14 cellular contexts compared by ENCODE assay signal in the genomic region with DNA sequence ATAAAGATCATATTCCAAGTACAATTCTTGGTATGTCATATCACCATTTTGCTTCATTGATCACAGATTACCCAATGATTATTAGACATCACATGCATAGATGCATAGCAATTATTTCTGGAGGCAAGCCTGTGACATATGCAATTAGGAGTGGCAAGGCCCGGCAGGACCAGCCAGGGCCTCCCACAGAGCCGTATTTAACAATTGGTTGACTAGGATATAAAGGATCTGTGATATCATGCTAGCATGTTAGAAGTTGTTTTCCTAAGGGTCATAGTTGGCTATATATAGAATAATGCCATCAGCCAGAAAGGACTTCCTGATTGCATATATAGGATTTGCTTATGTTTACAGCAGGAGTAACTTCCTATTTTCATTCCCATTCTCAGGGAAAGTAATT.
DNase-seq lines count a peak whose midpoint lies in the region; ATAC-seq, FAIRE-seq and TF ChIP-seq lines count a peak whose summit lies in the region.
"Had no signal": no experiment of that assay in that cellular context is flagged by ENCODE, and none has a peak within 500 bp of the region (broad histone marks: within the 10 kb centered on the region; RNA-seq: fewer than 3 reads in every experiment).

No MANE protein-coding gene starts in this region.

- no peak overlapping the region for H2AFZ ChIP-seq in keratinocyte (ENCODE audit: control insufficient read depth, low read length)

- dilution Hi-C loops in keratinocyte (cut with MboI; ENCODE audit: extremely low pct_ligation_motif_present, low sequenced_read_pairs), result no loop called here

- H3K79me2 ChIP-seq in keratinocyte (ENCODE audit: control insufficient read depth, insufficient read depth, low read length), result no peaks in the 10 kb centered on the region

- no peak overlapping the region for H3K4me2 ChIP-seq in keratinocyte (ENCODE audit: control insufficient read depth, extremely low read depth, insufficient read depth, low read depth, low read length)
- H3K4me2 ChIP-seq: A549 had no signal

- H3K36me3 ChIP-seq in keratinocyte (ENCODE audit: control insufficient read depth in 2 of 2, extremely low read depth in 1 of 2, insufficient read depth in 2 of 2, low read length in 2 of 2), result no peaks in the 10 kb centered on the region

- H4K20me1 ChIP-seq in keratinocyte (ENCODE audit: control insufficient read depth, extremely low read depth, insufficient read depth, low read length), result no peaks in the 10 kb centered on the region

- H3K9me3 ChIP-seq in keratinocyte (ENCODE audit: control insufficient read depth, low read depth, low read length), result no peaks in the 10 kb centered on the region
- H3K9me3 ChIP-seq: A549, Caco-2 had no signal

- H3K4me1 ChIP-seq in keratinocyte (ENCODE audit: control insufficient read depth, extremely low read depth, insufficient read depth, low read length), result peaks cover 13% of the 10 kb centered on the region
- H3K4me1 ChIP-seq: A549, Caco-2 had no signal

- DNase-seq in EH (ENCODE audit: low read depth) (peak; percentile 15), NCI-H69 (lab: John Stamatoyannopoulos, UW) (peak; percentile 3), keratinocyte (ENCODE audit: low read depth, low spot score) (no peak), EL (no peak)
- no peak for DNase-seq in activated CD4-positive, alpha-beta T cell treated with anti-CD3 and anti-CD28 coated beads, Interleukin-2, amount 50 U/mL, for 48 hours
- DNase-seq: Caco-2; CD8-positive, alpha-beta memory T cell; GOT3; HCEC 1CT; KG1 had no signal

- ATAC-seq in HG03432 (IDR thresholded peaks at IDR 0.05; ENCODE audit: unreplicated experiment), result no peak
- ATAC-seq: A549 had no signal

- peak; percentile 34 for FAIRE-seq in keratinocyte (lab: Jason Lieb, UNC)
- FAIRE-seq: A549, G401.6, GM12891 had no signal

- H3K9ac ChIP-seq in keratinocyte (ENCODE audit: control insufficient read depth, extremely low read depth, insufficient read depth, low read length), result no peak overlapping the region

- no peaks in the 10 kb centered on the region for H3K27me3 ChIP-seq in keratinocyte (ENCODE audit: control insufficient read depth, extremely low read depth, insufficient read depth, low read length)

- no peaks in the 10 kb centered on the region for H3K9me1 ChIP-seq in keratinocyte (ENCODE audit: control insufficient read depth, extremely low read depth, insufficient read depth, low read length)

- H3K4me3 ChIP-seq in keratinocyte (ENCODE audit: control insufficient read depth in 2 of 3, extremely low read depth in 1 of 3, insufficient read depth in 2 of 3, low read depth in 1 of 3, low read length in 3 of 3), result no peak overlapping the region
- H3K4me3 ChIP-seq: A549 had no signal

- no peak for TF ChIP-seq CTCF in keratinocyte (optimal IDR thresholded peaks at IDR 0.05 in 1 of 3, IDR thresholded peaks at IDR 0.05 in 1 of 3, conservative IDR thresholded peaks at IDR 0.05 in 1 of 3; ENCODE audit: extremely low read depth in 1 of 3, insufficient read depth in 2 of 3, low read length in 3 of 3)

- no peak overlapping the region for H3K27ac ChIP-seq in keratinocyte (ENCODE audit: control insufficient read depth, insufficient read depth, low read length)
- H3K27ac ChIP-seq: A549 had no signal

Comparison
In these comparisons a context has a peak if more than half of its experiments do, and no peak if none do; other contexts are left out.
1. DNase-seq: peak in EH (single experiment) and NCI-H69 (single experiment); none in keratinocyte (single experiment), activated CD4-positive, alpha-beta T cell treated with anti-CD3 and anti-CD28 coated beads, Interleukin-2, amount 50 U/mL, for 48 hours (0 of 2) and EL (single experiment).